22 cellular contexts compared by ENCODE assay signal in genomic region chr6:150878347-150879213, GRCh38. TPM values are rescaled to one million over a fixed set of nuclear protein-coding genes. Genes with fewer than 3 reads are reported as not detected.
DNase-seq lines count a peak whose midpoint lies in the region; ATAC-seq and TF ChIP-seq lines count a peak whose summit lies in the region.
"Had no signal": no experiment of that assay in that cellular context is flagged by ENCODE, and none has a peak within 500 bp of the region (broad histone marks: within the 10 kb centered on the region; RNA-seq: fewer than 3 reads in every experiment).

No MANE protein-coding gene starts in this region.

- no peaks in the 10 kb centered on the region for H3K9me3 ChIP-seq in ES-I3 (ENCODE audit: control insufficient read depth, insufficient read depth, low read length)
- no peaks in the 10 kb centered on the region for H3K9me3 ChIP-seq in HUES48 (ENCODE audit: control insufficient read depth, insufficient read depth, low read length)
- H3K9me3 ChIP-seq: psoas muscle had no signal

- ATAC-seq in GM21447 (IDR thresholded peaks at IDR 0.05; ENCODE audit: unreplicated experiment) (no peak), GM21737 (IDR thresholded peaks at IDR 0.05; ENCODE audit: unreplicated experiment) (no peak)
- ATAC-seq: activated CD4-positive, CD25-positive, alpha-beta regulatory T cell treated with anti-CD3 and anti-CD28 coated beads, Interleukin-2, amount 50 U/mL, for 24 hours; psoas muscle had no signal

- H3K4me3 ChIP-seq in HUES48 (ENCODE audit: low read depth, low read length) = peak overlapping the region; percentile 41; the same call in 1 of the 2 replicates
- H3K4me3 ChIP-seq: GM23248, psoas muscle had no signal

- H3K27me3 Mint-ChIP-seq in endothelial cell (ENCODE audit: unreplicated experiment) (no peaks in the 10 kb centered on the region), nephron progenitor cell (ENCODE audit: low read depth, poor library complexity) (no peaks in the 10 kb centered on the region)
- H3K27me3 Mint-ChIP-seq: activated CD4-positive, alpha-beta memory T cell treated with anti-CD3 and anti-CD28 coated beads, Interleukin-2, amount 10 ng/mL, durations not matched to agents 7 days and 5 days; CD4-positive, alpha-beta memory T cell; dendritic cell treated with granulocyte-macrophage colony-stimulating factor and Interleukin-4, amounts not matched to agents 40 ng/mL and 50 ng/mL, for 4 days had no signal

- peak overlapping the region; percentile 81 for H3K27ac ChIP-seq in HUES48 (ENCODE audit: low read depth, low read length)
- H3K27ac ChIP-seq: GM23248, KMS-11, psoas muscle had no signal

- TF ChIP-seq CTCF in endothelial cell (IDR thresholded peaks at IDR 0.05; ENCODE audit: unreplicated experiment) (no peak), nephron progenitor cell (IDR thresholded peaks at IDR 0.05) (no peak)

- H3K27ac Mint-ChIP-seq in endothelial cell (ENCODE audit: unreplicated experiment) (peak overlapping the region; percentile 58), nephron progenitor cell (peak overlapping the region; percentile 79)
- H3K27ac Mint-ChIP-seq: activated CD4-positive, alpha-beta memory T cell treated with anti-CD3 and anti-CD28 coated beads, Interleukin-2, amount 10 ng/mL, durations not matched to agents 7 days and 5 days; dendritic cell treated with granulocyte-macrophage colony-stimulating factor and Interleukin-4, amounts not matched to agents 40 ng/mL and 50 ng/mL, for 4 days had no signal

- DNase-seq in endothelial cell (ENCODE audit: low spot score) (no peak), nephron progenitor cell (no peak), NCI-H2107 treated with DMSO at 0.1 percent for 48 hours (lab: John Stamatoyannopoulos, UW; ENCODE audit: unreplicated experiment) (no peak), C1 segment of cervical spinal cord (lab: John Stamatoyannopoulos, UW) (no peak)
- DNase-seq: activated CD4-positive, alpha-beta memory T cell treated with anti-CD3 and anti-CD28 coated beads, Interleukin-2, amount 10 ng/mL, durations not matched to agents 7 days and 5 days; activated gamma-delta T cell treated with Interleukin-2 at 50 U/mL for 16 hours; amniotic stem cell; CD4-positive, alpha-beta memory T cell; DMS153; GM23248; NCI-H1694; NCI-H69; psoas muscle; substantia nigra; T1000 had no signal

- H3K36me3 ChIP-seq in ES-I3 (ENCODE audit: insufficient read depth, low read length) (peaks cover 4% of the 10 kb centered on the region; the same call in 1 of the 2 replicates), HUES48 (ENCODE audit: control insufficient read depth, insufficient read depth, low read length) (peaks cover 47% of the 10 kb centered on the region)

- no peaks in the 10 kb centered on the region for H3K27me3 ChIP-seq in HUES48 (ENCODE audit: control insufficient read depth, insufficient read depth, low read length)

- H3K36me3 Mint-ChIP-seq in endothelial cell (ENCODE audit: low read depth, unreplicated experiment) = peaks cover 29% of the 10 kb centered on the region
- peaks cover 41% of the 10 kb centered on the region for H3K36me3 Mint-ChIP-seq in nephron progenitor cell (ENCODE audit: low read depth)

- H3K4me1 ChIP-seq in ES-I3 (ENCODE audit: insufficient read depth, low read length) (peaks cover 24% of the 10 kb centered on the region), HUES48 (ENCODE audit: control insufficient read depth, insufficient read depth, low read length) (peaks cover 26% of the 10 kb centered on the region)

- no peak overlapping the region for H3K4me3 Mint-ChIP-seq in endothelial cell (ENCODE audit: unreplicated experiment)
- H3K4me3 Mint-ChIP-seq in nephron progenitor cell = no peak overlapping the region
- H3K4me3 Mint-ChIP-seq: activated CD4-positive, alpha-beta memory T cell treated with anti-CD3 and anti-CD28 coated beads, Interleukin-2, amount 10 ng/mL, durations not matched to agents 7 days and 5 days; CD4-positive, alpha-beta memory T cell; dendritic cell treated with granulocyte-macrophage colony-stimulating factor and Interleukin-4, amounts not matched to agents 40 ng/mL and 50 ng/mL, for 4 days had no signal

- peaks cover 34% of the 10 kb centered on the region for H3K4me1 Mint-ChIP-seq in endothelial cell (ENCODE audit: unreplicated experiment)
- peaks cover 29% of the 10 kb centered on the region for H3K4me1 Mint-ChIP-seq in nephron progenitor cell

- H3K9ac ChIP-seq in ES-I3 (ENCODE audit: low read depth, low read length) = peak overlapping the region; percentile 31; the same call in 1 of the 2 replicates
- no peak overlapping the region for H3K9ac ChIP-seq in HUES48 (ENCODE audit: low read depth, low read length)
- H3K9ac ChIP-seq: GM23248, KMS-11 had no signal

- H3K9me3 Mint-ChIP-seq in endothelial cell (ENCODE audit: unreplicated experiment) = no peaks in the 10 kb centered on the region
- H3K9me3 Mint-ChIP-seq in nephron progenitor cell = no peaks in the 10 kb centered on the region
- H3K9me3 Mint-ChIP-seq: activated CD4-positive, alpha-beta memory T cell treated with anti-CD3 and anti-CD28 coated beads, Interleukin-2, amount 10 ng/mL, durations not matched to agents 7 days and 5 days; CD4-positive, alpha-beta memory T cell; dendritic cell treated with granulocyte-macrophage colony-stimulating factor and Interleukin-4, amounts not matched to agents 40 ng/mL and 50 ng/mL, for 4 days had no signal

RNA-seq across cellular contexts. Expression of gene MTHFD1L, which starts 13.1 kb away (rescaled TPM):
- total RNA-seq in endothelial cell (ENCODE audit: unreplicated experiment) = 66.0 TPM
